39 cellular contexts compared by ENCODE assay signal in genomic region chr12:129729170-129729569, GRCh38.
"Had no signal": no experiment of that assay in that cellular context is flagged by ENCODE, and none has a peak within 500 bp of the region (broad histone marks: within the 10 kb centered on the region; RNA-seq: fewer than 3 reads in every experiment).

No MANE protein-coding gene starts in this region.

- H3K27me3 Mint-ChIP-seq: activated naive CD4-positive, alpha-beta T cell treated with anti-CD3 and anti-CD28 coated beads, Interleukin-2, amount 10 ng/mL, durations not matched to agents 7 days and 5 days; activated naive CD4-positive, alpha-beta T cell treated with anti-CD3 and anti-CD28 coated beads, Interleukin-2, amount 50 U/mL, for 24 hours; activated naive CD8-positive, alpha-beta T cell; activated naive CD8-positive, alpha-beta T cell treated with anti-CD3 and anti-CD28 coated beads for 36 hours; activated naive CD8-positive, alpha-beta T cell treated with anti-CD3 and anti-CD28 coated beads, Interleukin-2, amount 10 ng/mL, durations not matched to agents 7 days and 5 days; activated naive CD8-positive, alpha-beta T cell treated with anti-CD3 and anti-CD28 coated beads, Interleukin-2, amount 50 U/mL, for 24 hours; activated T-cell treated with anti-CD3 and anti-CD28 coated beads, Interleukin-2, amount 50 U/mL, for 24 hours; activated T-helper 17 cell treated with anti-CD3 and anti-CD28 coated beads, Interleukin-2, amount 50 U/mL, for 72 hours; central memory CD8-positive, alpha-beta T cell had no signal

- H3K9me3 Mint-ChIP-seq: activated naive CD4-positive, alpha-beta T cell treated with anti-CD3 and anti-CD28 coated beads, Interleukin-2, amount 50 U/mL, for 24 hours had no signal

- H3K4me3 ChIP-seq: adrenal gland, ascending aorta, body of pancreas, breast epithelium, cardiac muscle cell had no signal

- H3K27ac Mint-ChIP-seq: activated naive CD4-positive, alpha-beta T cell treated with anti-CD3 and anti-CD28 coated beads for 36 hours; activated naive CD4-positive, alpha-beta T cell treated with anti-CD3 and anti-CD28 coated beads, Interleukin-2, amount 10 ng/mL, durations not matched to agents 7 days and 5 days; activated naive CD4-positive, alpha-beta T cell treated with anti-CD3 and anti-CD28 coated beads, Interleukin-2, amount 50 U/mL, for 24 hours; activated naive CD4-positive, alpha-beta T cell treated with anti-CD3 and anti-CD28 coated beads, Interleukin-2, amount 50 U/mL, for 72 hours; activated naive CD8-positive, alpha-beta T cell; activated naive CD8-positive, alpha-beta T cell treated with anti-CD3 and anti-CD28 coated beads for 36 hours; activated naive CD8-positive, alpha-beta T cell treated with anti-CD3 and anti-CD28 coated beads, Interleukin-2, amount 10 ng/mL, durations not matched to agents 7 days and 5 days; activated naive CD8-positive, alpha-beta T cell treated with anti-CD3 and anti-CD28 coated beads, Interleukin-2, amount 50 U/mL, for 24 hours; activated T-cell treated with anti-CD3 and anti-CD28 coated beads, Interleukin-2, amount 50 U/mL, for 24 hours; activated T-cell treated with anti-CD3 and anti-CD28 coated beads, Interleukin-2, amount 50 U/mL, for 72 hours; activated T-helper 17 cell treated with anti-CD3 and anti-CD28 coated beads, Interleukin-2, amount 50 U/mL, for 72 hours; activated T-helper 2 cell treated with anti-CD3 and anti-CD28 coated beads, Interferon-gamma antibody, Interleukin-2, Interleukin-4, amounts not matched to agents 10 μg/mL and 5 μg/mL and 100 μg/mL, durations not matched to agents 14 hours and 24 hours and 36 hours; brain had no signal

- FAIRE-seq: astrocyte, bronchial epithelial cell had no signal

- H3K36me3 Mint-ChIP-seq: activated naive CD4-positive, alpha-beta T cell treated with anti-CD3 and anti-CD28 coated beads, Interleukin-2, amount 10 ng/mL, durations not matched to agents 7 days and 5 days; activated naive CD4-positive, alpha-beta T cell treated with anti-CD3 and anti-CD28 coated beads, Interleukin-2, amount 50 U/mL, for 24 hours; activated naive CD8-positive, alpha-beta T cell; activated naive CD8-positive, alpha-beta T cell treated with anti-CD3 and anti-CD28 coated beads for 36 hours; activated naive CD8-positive, alpha-beta T cell treated with anti-CD3 and anti-CD28 coated beads, Interleukin-2, amount 10 ng/mL, durations not matched to agents 7 days and 5 days; brain had no signal

- H3K4me1 ChIP-seq: adrenal gland, ascending aorta, body of pancreas, breast epithelium had no signal

- H3K4me3 Mint-ChIP-seq: activated naive CD4-positive, alpha-beta T cell treated with anti-CD3 and anti-CD28 coated beads for 36 hours; activated naive CD4-positive, alpha-beta T cell treated with anti-CD3 and anti-CD28 coated beads, Interleukin-2, amount 10 ng/mL, durations not matched to agents 7 days and 5 days; activated naive CD4-positive, alpha-beta T cell treated with anti-CD3 and anti-CD28 coated beads, Interleukin-2, amount 50 U/mL, for 24 hours; activated naive CD8-positive, alpha-beta T cell; activated naive CD8-positive, alpha-beta T cell treated with anti-CD3 and anti-CD28 coated beads for 36 hours; activated naive CD8-positive, alpha-beta T cell treated with anti-CD3 and anti-CD28 coated beads, Interleukin-2, amount 10 ng/mL, durations not matched to agents 7 days and 5 days; activated naive CD8-positive, alpha-beta T cell treated with anti-CD3 and anti-CD28 coated beads, Interleukin-2, amount 50 U/mL, for 24 hours; activated T-cell treated with anti-CD3 and anti-CD28 coated beads, Interleukin-2, amount 50 U/mL, for 24 hours; activated T-cell treated with anti-CD3 and anti-CD28 coated beads, Interleukin-2, amount 50 U/mL, for 4 hours; activated T-cell treated with anti-CD3 and anti-CD28 coated beads, Interleukin-2, amount 50 U/mL, for 72 hours; activated T-helper 17 cell treated with anti-CD3 and anti-CD28 coated beads, Interleukin-2, amount 50 U/mL, for 72 hours; brain; central memory CD8-positive, alpha-beta T cell had no signal

- H3K4me1 Mint-ChIP-seq: activated naive CD4-positive, alpha-beta T cell treated with anti-CD3 and anti-CD28 coated beads, Interleukin-2, amount 10 ng/mL, durations not matched to agents 7 days and 5 days; activated naive CD4-positive, alpha-beta T cell treated with anti-CD3 and anti-CD28 coated beads, Interleukin-2, amount 50 U/mL, for 24 hours; activated naive CD8-positive, alpha-beta T cell treated with anti-CD3 and anti-CD28 coated beads for 36 hours; activated naive CD8-positive, alpha-beta T cell treated with anti-CD3 and anti-CD28 coated beads, Interleukin-2, amount 10 ng/mL, durations not matched to agents 7 days and 5 days; activated naive CD8-positive, alpha-beta T cell treated with anti-CD3 and anti-CD28 coated beads, Interleukin-2, amount 50 U/mL, for 24 hours; activated T-helper 17 cell treated with anti-CD3 and anti-CD28 coated beads, Interleukin-2, amount 50 U/mL, for 72 hours; brain; central memory CD8-positive, alpha-beta T cell had no signal

- H3K27me3 ChIP-seq: adrenal gland, ascending aorta, body of pancreas, brain microvascular endothelial cell, breast epithelium, cardiac muscle cell had no signal

- ATAC-seq: activated naive CD4-positive, alpha-beta T cell treated with anti-CD3 and anti-CD28 coated beads, Interleukin-2, amount 50 U/mL, for 72 hours; activated naive CD8-positive, alpha-beta T cell treated with anti-CD3 and anti-CD28 coated beads, Interleukin-2, amount 50 U/mL, for 24 hours; activated T-cell treated with anti-CD3 and anti-CD28 coated beads, Interleukin-2, amount 50 U/mL, for 4 hours; activated T-cell treated with anti-CD3 and anti-CD28 coated beads, Interleukin-2, amount 50 U/mL, for 72 hours; activated T-helper 17 cell treated with anti-CD3 and anti-CD28 coated beads, Interleukin-2, amount 50 U/mL, for 72 hours; body of pancreas had no signal

- DNase-seq: activated effector memory CD4-positive, alpha-beta T cell treated with anti-CD3 and anti-CD28 coated beads, Interleukin-2, amount 50 U/mL, for 16 hours; activated effector memory CD4-positive, alpha-beta T cell treated with Interleukin-2 at 50 U/mL for 16 hours; activated gamma-delta T cell; activated gamma-delta T cell treated with Interleukin-2 at 50 U/mL for 16 hours; activated naive CD4-positive, alpha-beta T cell; activated naive CD4-positive, alpha-beta T cell treated with anti-CD3 and anti-CD28 coated beads for 36 hours; activated naive CD4-positive, alpha-beta T cell treated with anti-CD3 and anti-CD28 coated beads, Interleukin-2, amount 10 ng/mL, durations not matched to agents 7 days and 5 days; activated naive CD4-positive, alpha-beta T cell treated with anti-CD3 and anti-CD28 coated beads, Interleukin-2, amount 50 U/mL, for 16 hours; activated naive CD4-positive, alpha-beta T cell treated with Interleukin-2 at 50 U/mL for 16 hours; activated naive CD8-positive, alpha-beta T cell treated with anti-CD3 and anti-CD28 coated beads for 36 hours; activated naive CD8-positive, alpha-beta T cell treated with anti-CD3 and anti-CD28 coated beads, Interleukin-2, amount 10 ng/mL, durations not matched to agents 7 days and 5 days; activated naive CD8-positive, alpha-beta T cell treated with anti-CD3 and anti-CD28 coated beads, Interleukin-2, amount 50 U/mL, for 24 hours; activated T-cell treated with anti-CD3 and anti-CD28 coated beads for 4 hours; activated T-cell treated with anti-CD3 and anti-CD28 coated beads, Interleukin-2, amount 50 U/mL, for 1 hour; activated T-cell treated with anti-CD3 and anti-CD28 coated beads, Interleukin-2, amount 50 U/mL, for 24 hours; activated T-cell treated with anti-CD3 and anti-CD28 coated beads, Interleukin-2, amount 50 U/mL, for 4 hours; activated T-cell treated with anti-CD3 and anti-CD28 coated beads, Interleukin-2, amount 50 U/mL, for 48 hours; activated T-cell treated with anti-CD3 and anti-CD28 coated beads, Interleukin-2, amount 50 U/mL, for 72 hours; adrenal gland; amniotic stem cell; anterior cingulate cortex; aorta; body of pancreas; brain microvascular endothelial cell; caudate nucleus; central memory CD4-positive, alpha-beta T cell; cerebellar nuclear complex had no signal

- H3K36me3 ChIP-seq: adrenal gland, ascending aorta, brain microvascular endothelial cell, breast epithelium, cardiac muscle cell had no signal

- H3K9me3 ChIP-seq: adrenal gland, ascending aorta, body of pancreas had no signal

- H3K27ac ChIP-seq: adrenal gland, ascending aorta, body of pancreas, brain microvascular endothelial cell, breast epithelium, cardiac muscle cell had no signal
